In genomic region chr1:160133990-160134770, GRCh38 we compare ENCODE assay signal across 24 cellular contexts. TPM values are rescaled to one million over a fixed set of nuclear protein-coding genes. Genes with fewer than 3 reads are reported as not detected.
DNase-seq lines count a peak whose midpoint lies in the region; ATAC-seq, FAIRE-seq and TF ChIP-seq lines count a peak whose summit lies in the region.
"Had no signal": no experiment of that assay in that cellular context is flagged by ENCODE, and none has a peak within 500 bp of the region (broad histone marks: within the 10 kb centered on the region; RNA-seq: fewer than 3 reads in every experiment).

No MANE protein-coding gene starts in this region.

- no peak overlapping the region for H2BK120ac ChIP-seq in H1 (replicated peaks; ENCODE audit: low read depth, low read length)

- no peak overlapping the region for H2BK5ac ChIP-seq in H1 (ENCODE audit: low read depth, low read length)

- H3K23ac ChIP-seq in H1 (ENCODE audit: insufficient read length): no peak overlapping the region

- H3K27me3 ChIP-seq in H7 (ENCODE audit: control insufficient read depth, insufficient read depth, low read length) (no peaks in the 10 kb centered on the region), OCI-LY3 (ENCODE audit: low read depth, low read length) (peaks cover 14% of the 10 kb centered on the region; the same call in 1 of the 2 replicates), H1 (replicated peaks in 1 of 4; ENCODE audit: control insufficient read depth in 3 of 4, extremely low read depth in 1 of 4, insufficient read depth in 3 of 4, low read length in 3 of 4) (no peaks in the 10 kb centered on the region), gastrocnemius medialis (no peaks in the 10 kb centered on the region)
- H3K27me3 ChIP-seq: Peyer's patch had no signal

- H3K27ac ChIP-seq in OCI-LY3 (ENCODE audit: low read length) (no peak overlapping the region; the same call in 1 of the 2 replicates), H1 (ENCODE audit: low read depth, low read length) (no peak overlapping the region), gastrocnemius medialis (peak overlapping the region; percentile 92 to 100 (median 98))
- H3K27ac ChIP-seq: Peyer's patch had no signal

- H3K9me3 ChIP-seq in OCI-LY3 (ENCODE audit: insufficient read depth, low read length) (no peaks in the 10 kb centered on the region), H1 (ENCODE audit: insufficient read depth in 2 of 2, low read depth in 1 of 2, low read length in 1 of 2) (no peaks in the 10 kb centered on the region), gastrocnemius medialis (no peaks in the 10 kb centered on the region)
- H3K9me3 ChIP-seq: BE2C, Caco-2, Peyer's patch had no signal

- H3K79me2 ChIP-seq in OCI-LY3 (ENCODE audit: low read length): no peaks in the 10 kb centered on the region
- no peaks in the 10 kb centered on the region for H3K79me2 ChIP-seq in H1 (ENCODE audit: control insufficient read depth in 1 of 2, insufficient read depth in 2 of 2, low read length in 2 of 2)

- no peak overlapping the region for H2BK20ac ChIP-seq in H1 (ENCODE audit: low read length)

- TF ChIP-seq EP300 in H1 (IDR thresholded peaks at IDR 0.05; ENCODE audit: borderline replicate concordance in 1 of 2, low read depth in 2 of 2, low read length in 2 of 2): no peak

- peak; percentile 11 for DNase-seq in H7
- no peak for DNase-seq in H1 (ENCODE audit: low read depth in 1 of 2, low spot score in 2 of 2)
- peak in 1 of 2 donors; percentile 52 for DNase-seq in gastrocnemius medialis
- DNase-seq in cerebellar cortex (ENCODE audit: low spot score): no peak
- DNase-seq in left colon: no peak
- DNase-seq in hippocampal formation (lab: John Stamatoyannopoulos, UW): no peak
- DNase-seq: BE2C; Caco-2; CD4-positive, CD25-positive, alpha-beta regulatory T cell; DMS53; Karpas-422; NCI-H1048; NCI-H1436; NCI-H1930; NCI-H446; Peyer's patch had no signal

- H3K36me3 ChIP-seq in H7 (replicated peaks; ENCODE audit: control insufficient read depth, insufficient read depth, low read length) (peaks cover 3% of the 10 kb centered on the region), OCI-LY3 (replicated peaks; ENCODE audit: low read depth, low read length) (no peaks in the 10 kb centered on the region), H1 (ENCODE audit: control insufficient read depth in 2 of 4, insufficient read depth in 4 of 4, low read length in 3 of 4) (peaks cover 4 to 60% (median 39%) of the 10 kb centered on the region in 4 experiments), gastrocnemius medialis (peaks cover 8 to 72% of the 10 kb centered on the region in 2 donors)
- H3K36me3 ChIP-seq: BE2C had no signal

- H4K20me1 ChIP-seq in OCI-LY3 (ENCODE audit: insufficient read depth, low read length): no peaks in the 10 kb centered on the region
- no peaks in the 10 kb centered on the region for H4K20me1 ChIP-seq in H1 (replicated peaks in 1 of 2; ENCODE audit: control insufficient read depth in 1 of 2, insufficient read depth in 2 of 2, low read length in 2 of 2)

- no peak overlapping the region for H4K91ac ChIP-seq in H1 (replicated peaks; ENCODE audit: insufficient read length, low read length)

- no peak overlapping the region for H3K4ac ChIP-seq in H1 (replicated peaks; ENCODE audit: insufficient read length, low read depth, low read length)

- no peak for TF ChIP-seq CTCF in OCI-LY3 (IDR thresholded peaks at IDR 0.05; ENCODE audit: low read depth, low read length)
- no peak for TF ChIP-seq CTCF in H1 (IDR thresholded peaks at IDR 0.05; ENCODE audit: control extremely low read depth in 1 of 3, insufficient read depth in 1 of 3, low read depth in 1 of 3, low read length in 3 of 3)
- TF ChIP-seq CTCF in gastrocnemius medialis (IDR thresholded peaks at IDR 0.05 in 4 of 5, conservative IDR thresholded peaks at IDR 0.05 in 1 of 5): no peak

- H2BK15ac ChIP-seq in H1 (ENCODE audit: low read length): no peak overlapping the region

- no peak overlapping the region for H3K14ac ChIP-seq in H1 (ENCODE audit: insufficient read length)

- H3K4me2 ChIP-seq in OCI-LY3 (ENCODE audit: low read length) (peak overlapping the region; percentile 81), H1 (ENCODE audit: insufficient read depth in 1 of 2, low read depth in 2 of 2, low read length in 2 of 2) (no peak overlapping the region)

- H3K18ac ChIP-seq in H1 (ENCODE audit: extremely low read depth, low read length): no peak overlapping the region

- H2AFZ ChIP-seq in OCI-LY3 (ENCODE audit: low read depth, low read length): 0 out of 2 replicates have a peak overlapping the region, but pooled peaks have one; percentile 3
- no peak overlapping the region for H2AFZ ChIP-seq in H1 (ENCODE audit: low read length)

- H2AK5ac ChIP-seq in H1 (ENCODE audit: low read depth, low read length): no peak overlapping the region

- ATAC-seq in gastrocnemius medialis (no peak), GM19455 (IDR thresholded peaks at IDR 0.05; ENCODE audit: unreplicated experiment) (no peak), left colon (no peak)

- CTCF ChIA-PET in H1 (lab: Charles Lee; ENCODE audit: partially characterized antibody): interaction anchor here (0.6 to 1.5 kb wide), 6 partner anchors 10 to 231 kb away, joined by 3 to 5 read pairs (median 4); no protein-coding TSS in a partner anchor

- H4K5ac ChIP-seq in H1 (ENCODE audit: insufficient read length, low read depth, low read length): no peak overlapping the region

- H3K79me1 ChIP-seq in H1 (ENCODE audit: low read depth, low read length): no peaks in the 10 kb centered on the region; the same call in 1 of the 2 replicates

- H3K9ac ChIP-seq in OCI-LY3 (ENCODE audit: low read length) (peak overlapping the region; percentile 10; the same call in 1 of the 2 replicates), H1 (replicated peaks in 1 of 4; ENCODE audit: extremely low read depth in 1 of 4, low read depth in 3 of 4, low read length in 3 of 4) (no peak overlapping the region)

- peaks cover 5% of the 10 kb centered on the region; the same call in 1 of the 2 replicates for H3K23me2 ChIP-seq in H1 (ENCODE audit: low read depth, low read length)

- H3K56ac ChIP-seq in H1 (replicated peaks; ENCODE audit: insufficient read length, low read depth, low read length): peak overlapping the region; percentile 75

- TF ChIP-seq POLR2A in H1 (IDR thresholded peaks at IDR 0.05; ENCODE audit: control extremely low read depth in 1 of 2, low read depth in 2 of 2, low read length in 2 of 2) (no peak), gastrocnemius medialis (IDR thresholded peaks at IDR 0.05) (no peak)

- TF ChIP-seq RAD21 in H1 (IDR thresholded peaks at IDR 0.05 in 1 of 2, conservative IDR thresholded peaks at IDR 0.05 in 1 of 2; ENCODE audit: low read depth in 2 of 2, low read length in 2 of 2): no peak

- no peak overlapping the region for H2BK12ac ChIP-seq in H1 (ENCODE audit: low read depth, low read length)

- in situ Hi-C loops in gastrocnemius medialis (cut with MboI; ENCODE audit: low sequenced_read_pairs in 4 of 4): no loop called here

- intact Hi-C loops in gastrocnemius medialis (cut with DNase I; ENCODE audit: low total_unique reads): no loop called here
- intact Hi-C loops in left colon (cut with DNase I, micrococcal nuclease): no loop called here

- FAIRE-seq in H1 (lab: Jason Lieb, UNC): no peak
- FAIRE-seq: A204.1, GM12892, GM18507, H54 had no signal

- 90 to 100% methylated on average over 1 to 9 of the region's 9 CpGs for WGBS in H1 (ENCODE audit: extremely low coverage in 1 of 2, insufficient coverage in 1 of 2, insufficient read length in 1 of 2, insufficient replicate concordance in 2 of 2, low coverage in 1 of 2, low lambda C conversion rate in 2 of 2, missing lambda C conversion rate in 1 of 2), 2 experiments

- H3K4me3 ChIP-seq in H7 (ENCODE audit: insufficient read depth, low read depth, low read length): no peak overlapping the region
- H3K4me3 ChIP-seq in OCI-LY3 (ENCODE audit: low read length): peak overlapping the region; percentile 56
- H3K4me3 ChIP-seq in H1 (ENCODE audit: extremely low read depth in 1 of 4, insufficient read depth in 2 of 4, low read depth in 3 of 4, low read length in 4 of 4): no peak overlapping the region
- H3K4me3 ChIP-seq in gastrocnemius medialis: no peak overlapping the region
- H3K4me3 ChIP-seq: Peyer's patch had no signal

- POLR2A ChIA-PET in H1 (lab: Charles Lee; ENCODE audit: partially characterized antibody): interaction anchor here (1.0 to 3.5 kb wide), 3 partner anchors 14 to 29 kb away, joined by 3 to 10 read pairs (median 3); partner anchors contain the start of gene ATP1A2

- no peak overlapping the region for H4K8ac ChIP-seq in H1 (ENCODE audit: extremely low read depth, insufficient read depth, low read length)

- H3K4me1 ChIP-seq in OCI-LY3 (ENCODE audit: low read length): peaks cover 18% of the 10 kb centered on the region
- H3K4me1 ChIP-seq in H1 (replicated peaks in 1 of 4; ENCODE audit: control insufficient read depth in 3 of 4, insufficient read depth in 4 of 4, low read length in 3 of 4): no peaks in the 10 kb centered on the region
- peaks cover 73 to 77% of the 10 kb centered on the region in 2 donors for H3K4me1 ChIP-seq in gastrocnemius medialis
- H3K4me1 ChIP-seq: BE2C, Caco-2, Peyer's patch had no signal

RNA-seq across cellular contexts. Expression of gene ATP1A4, which starts 17.2 kb away (rescaled TPM):
- 0.73 and 0.74 TPM in 2 replicates for total RNA-seq in H7 (2014; rRNA removed; shearing (Covaris generic))
- 0.57 and 0.61 TPM in 2 replicates for total RNA-seq in H1 (2021; fragmentation: NEBNext Ultra II Directional; extraction: Animal tissue kit (Norgen Biotek cat#: 25700))
- 0.48 and 0.80 TPM in 2 replicates for polyA plus RNA-seq in H1 (2011; rRNA removed)
- 0.62 TPM for polyA plus RNA-seq in H1 (2011; cell fraction: cytosol; rRNA removed)
- 1.1 TPM for polyA plus RNA-seq in H1 (2011; cell fraction: nucleus; rRNA removed)
- 0.39 to 0.72 TPM (median 0.42 TPM) in 4 replicates for polyA plus RNA-seq in H1 (2012, experiment 1 of 2)
- 0.09 TPM for polyA plus RNA-seq in H1 (2012, experiment 2 of 2)
- polyA plus RNA-seq in H1 (2013, experiment 1 of 2): 0.51 TPM
- 0.53 TPM for polyA plus RNA-seq in H1 (2013, experiment 2 of 2)
- 0.44 and 0.63 TPM in 2 replicates for polyA minus RNA-seq in H1 (2011; rRNA and poly(A)+ RNA removed)
- polyA minus RNA-seq in H1 (2011; cell fraction: cytosol; rRNA and poly(A)+ RNA removed): 0.66 TPM
- polyA minus RNA-seq in H1 (2011; cell fraction: nucleus; rRNA and poly(A)+ RNA removed): 0.40 TPM
- total RNA-seq in gastrocnemius medialis: under 1 TPM in 2 of 4 donors, not detected in 2; 0.07 to 0.47 TPM
- total RNA-seq in left colon: not detected
- total RNA-seq: Caco-2; CD4-positive, CD25-positive, alpha-beta regulatory T cell; MCF 10A; SK-MEL-5 had no signal
- polyA plus RNA-seq: CD4-positive, CD25-positive, alpha-beta regulatory T cell had no signal

RNA-seq across cellular contexts. Expression of gene ATP1A2, which starts 18.6 kb away (rescaled TPM):
- total RNA-seq in H7 (2014; rRNA removed; shearing (Covaris generic)): 14.5 and 25.0 TPM in 2 replicates
- 34.8 and 39.7 TPM in 2 replicates for total RNA-seq in H1 (2021; fragmentation: NEBNext Ultra II Directional; extraction: Animal tissue kit (Norgen Biotek cat#: 25700))
- 40.8 and 54.2 TPM in 2 replicates for polyA plus RNA-seq in H1 (2011; rRNA removed)
- polyA plus RNA-seq in H1 (2011; cell fraction: cytosol; rRNA removed): 60.3 TPM
- polyA plus RNA-seq in H1 (2011; cell fraction: nucleus; rRNA removed): 193 TPM
- 41.3 to 57.9 TPM (median 44.4 TPM) in 4 replicates for polyA plus RNA-seq in H1 (2012, experiment 1 of 2)
- 14.0 TPM for polyA plus RNA-seq in H1 (2012, experiment 2 of 2)
- polyA plus RNA-seq in H1 (2013, experiment 1 of 2): 23.7 TPM
- 22.3 TPM for polyA plus RNA-seq in H1 (2013, experiment 2 of 2)
- 103 and 110 TPM in 2 replicates for polyA minus RNA-seq in H1 (2011; rRNA and poly(A)+ RNA removed)
- polyA minus RNA-seq in H1 (2011; cell fraction: cytosol; rRNA and poly(A)+ RNA removed): 45.0 TPM
- polyA minus RNA-seq in H1 (2011; cell fraction: nucleus; rRNA and poly(A)+ RNA removed): 77.4 TPM
- 100 to 1,000 TPM; 281 to 710 (median 413) TPM for total RNA-seq in gastrocnemius medialis
- total RNA-seq in left colon: 10 to 100 TPM in 1 of 2 donors, 1 to 10 TPM in 1; 1.8 to 12.1 TPM
- total RNA-seq: CD4-positive, CD25-positive, alpha-beta regulatory T cell; MCF 10A; SK-MEL-5 had no signal
- polyA plus RNA-seq: CD4-positive, CD25-positive, alpha-beta regulatory T cell had no signal

RNA-seq across cellular contexts. Expression of gene IGSF8, which starts 35.8 kb away (rescaled TPM):
- total RNA-seq in H7 (2014; rRNA removed; shearing (Covaris generic)): 89.5 and 92.6 TPM in 2 replicates
- 69.6 and 71.2 TPM in 2 replicates for total RNA-seq in H1 (2021; fragmentation: NEBNext Ultra II Directional; extraction: Animal tissue kit (Norgen Biotek cat#: 25700))
- 132 and 166 TPM in 2 replicates for polyA plus RNA-seq in H1 (2011; rRNA removed)
- polyA plus RNA-seq in H1 (2011; cell fraction: cytosol; rRNA removed): 103 TPM
- 322 TPM for polyA plus RNA-seq in H1 (2011; cell fraction: nucleus; rRNA removed)
- 55.1 to 95.1 TPM (median 90.2 TPM) in 4 replicates for polyA plus RNA-seq in H1 (2012, experiment 1 of 2)
- polyA plus RNA-seq in H1 (2012, experiment 2 of 2): 79.5 TPM
- polyA plus RNA-seq in H1 (2013, experiment 1 of 2): 88.6 TPM
- 77.7 TPM for polyA plus RNA-seq in H1 (2013, experiment 2 of 2)
- 34.3 and 46.3 TPM in 2 replicates for polyA minus RNA-seq in H1 (2011; rRNA and poly(A)+ RNA removed)
- 47.9 TPM for polyA minus RNA-seq in H1 (2011; cell fraction: cytosol; rRNA and poly(A)+ RNA removed)
- 57.2 TPM for polyA minus RNA-seq in H1 (2011; cell fraction: nucleus; rRNA and poly(A)+ RNA removed)
- total RNA-seq in gastrocnemius medialis (10 to 100 TPM in 1 of 4 donors, 1 to 10 TPM in 3; 3.4 to 12.8 (median 8.7) TPM), left colon (10 to 100 TPM; 57.6 to 64.0 TPM)

RNA-seq across cellular contexts. Expression of gene KCNJ9, which starts 52.8 kb away (rescaled TPM):
- 0.07 TPM in 1 of 2 replicates, not detected in the other for total RNA-seq in H7 (2014; rRNA removed; shearing (Covaris generic))
- 0.08 and 0.13 TPM in 2 replicates for total RNA-seq in H1 (2021; fragmentation: NEBNext Ultra II Directional; extraction: Animal tissue kit (Norgen Biotek cat#: 25700))
- 0.02 and 0.11 TPM in 2 replicates for polyA plus RNA-seq in H1 (2011; rRNA removed)
- 0.08 TPM for polyA plus RNA-seq in H1 (2011; cell fraction: cytosol; rRNA removed)
- polyA plus RNA-seq in H1 (2011; cell fraction: nucleus; rRNA removed): 0.14 TPM
- polyA plus RNA-seq in H1 (2012, experiment 1 of 2): 0.10 to 0.19 TPM (median 0.12 TPM) in 3 of 4 replicates, not detected in the other
- 0.03 TPM for polyA plus RNA-seq in H1 (2012, experiment 2 of 2)
- 0.02 TPM for polyA plus RNA-seq in H1 (2013, experiment 1 of 2)
- 0.04 TPM for polyA plus RNA-seq in H1 (2013, experiment 2 of 2)
- polyA minus RNA-seq in H1 (2011; rRNA and poly(A)+ RNA removed): 0.13 TPM in 1 of 2 replicates, not detected in the other
- polyA minus RNA-seq in H1 (2011; cell fraction: cytosol; rRNA and poly(A)+ RNA removed): not detected
- polyA minus RNA-seq in H1 (2011; cell fraction: nucleus; rRNA and poly(A)+ RNA removed): not detected
- not detected for total RNA-seq in gastrocnemius medialis
- not detected for total RNA-seq in left colon
- total RNA-seq: Caco-2; CD4-positive, CD25-positive, alpha-beta regulatory T cell; Peyer's patch; SK-MEL-5 had no signal

RNA-seq across cellular contexts. Expression of gene CASQ1, which starts 56.2 kb away (rescaled TPM):
- 4.2 and 4.4 TPM in 2 replicates for total RNA-seq in H7 (2014; rRNA removed; shearing (Covaris generic))
- 0.80 and 1.1 TPM in 2 replicates for total RNA-seq in H1 (2021; fragmentation: NEBNext Ultra II Directional; extraction: Animal tissue kit (Norgen Biotek cat#: 25700))
- polyA plus RNA-seq in H1 (2011; rRNA removed): 1.3 and 1.4 TPM in 2 replicates
- polyA plus RNA-seq in H1 (2011; cell fraction: cytosol; rRNA removed): 1.5 TPM
- 1.4 TPM for polyA plus RNA-seq in H1 (2011; cell fraction: nucleus; rRNA removed)
- 0.72 to 1.6 TPM (median 1.0 TPM) in 4 replicates for polyA plus RNA-seq in H1 (2012, experiment 1 of 2)
- polyA plus RNA-seq in H1 (2012, experiment 2 of 2): 0.66 TPM
- polyA plus RNA-seq in H1 (2013, experiment 1 of 2): 1.4 TPM
- 1.7 TPM for polyA plus RNA-seq in H1 (2013, experiment 2 of 2)
- polyA minus RNA-seq in H1 (2011; rRNA and poly(A)+ RNA removed): 0.41 and 1.4 TPM in 2 replicates
- polyA minus RNA-seq in H1 (2011; cell fraction: cytosol; rRNA and poly(A)+ RNA removed): 0.59 TPM
- polyA minus RNA-seq in H1 (2011; cell fraction: nucleus; rRNA and poly(A)+ RNA removed): not detected
- 100 to 1,000 TPM; 255 to 894 (median 358) TPM for total RNA-seq in gastrocnemius medialis
- total RNA-seq in left colon: under 1 TPM in 1 of 2 donors, not detected in 1; 0.64 TPM
- total RNA-seq: Caco-2; CD4-positive, CD25-positive, alpha-beta regulatory T cell; MCF 10A; SK-MEL-5 had no signal
- polyA plus RNA-seq: CD4-positive, CD25-positive, alpha-beta regulatory T cell had no signal

Comparison
In these comparisons a context has a peak if more than half of its experiments do, and no peak if none do; other contexts are left out.
1. H3K27ac ChIP-seq: peak in gastrocnemius medialis (4 of 4); none in OCI-LY3 (single experiment) and H1 (single experiment).